Comparison of ENCODE assay signal across 17 cellular contexts in genomic region chr11:47955356-47955755, GRCh38. TPM values are rescaled to one million over a fixed set of nuclear protein-coding genes. Genes with fewer than 3 reads are reported as not detected.
DNase-seq lines count a peak whose midpoint lies in the region; ATAC-seq and TF ChIP-seq lines count a peak whose summit lies in the region.
"Had no signal": no experiment of that assay in that cellular context is flagged by ENCODE, and none has a peak within 500 bp of the region (broad histone marks: within the 10 kb centered on the region; RNA-seq: fewer than 3 reads in every experiment).

No MANE protein-coding gene starts in this region.

- CTCF ChIA-PET in activated CD8-positive, alpha-beta T cell treated with anti-CD3 and anti-CD28 coated beads, Interleukin-2, amount 10 ng/mL, durations not matched to agents 7 days and 5 days (lab: Charles Lee) = interaction anchor here (0.8 to 2.3 kb wide), 6 partner anchors 14 to 154 kb away, joined by 3 to 18 read pairs (median 4); no protein-coding TSS in a partner anchor
- CTCF ChIA-PET in activated CD8-positive, alpha-beta T cell treated with anti-CD3 and anti-CD28 coated beads for 36 hours (lab: Charles Lee) = interaction anchor here (1.1 to 5.2 kb wide), 4 partner anchors 9 to 154 kb away, joined by 3 to 35 read pairs (median 6); no protein-coding TSS in a partner anchor
- CTCF ChIA-PET in WTC11 (lab: Charles Lee) = interaction anchor here (1.0 to 1.2 kb wide), 3 partner anchors 11 to 154 kb away, joined by 3 to 4 read pairs (median 4); no protein-coding TSS in a partner anchor

- peak overlapping the region; percentile 60 for H2AFZ ChIP-seq in Loucy (ENCODE audit: low read length)
- peak overlapping the region; percentile 33 for H2AFZ ChIP-seq in neuronal stem cell (ENCODE audit: low read length)

- H3K18ac ChIP-seq in neuronal stem cell (ENCODE audit: low read length) = no peak overlapping the region

- H3K4me1 ChIP-seq in Loucy (ENCODE audit: insufficient read depth, low read length, poor library complexity, severe bottlenecking) = peaks cover 10% of the 10 kb centered on the region
- peaks cover 0 to 5% of the 10 kb centered on the region in 2 donors for H3K4me1 ChIP-seq in neuronal stem cell (ENCODE audit: control insufficient read depth in 2 of 2, insufficient read depth in 1 of 2, low read depth in 1 of 2, low read length in 2 of 2)
- H3K4me1 ChIP-seq: Caco-2, esophagus muscularis mucosa, lower lobe of right lung, pancreas, sigmoid colon had no signal

- H3K9ac ChIP-seq in Loucy (ENCODE audit: low read depth, low read length, poor library complexity, severe bottlenecking) = no peak overlapping the region
- H3K9ac ChIP-seq in neuronal stem cell (ENCODE audit: low read depth, low read length, poor library complexity) = no peak overlapping the region

- peak; percentile 28 for ATAC-seq in activated CD8-positive, alpha-beta T cell treated with anti-CD3 and anti-CD28 coated beads, Interleukin-2, amount 10 ng/mL, durations not matched to agents 7 days and 5 days
- no peak for ATAC-seq in activated CD8-positive, alpha-beta T cell treated with anti-CD3 and anti-CD28 coated beads for 36 hours
- ATAC-seq in WTC11 = peak; percentile 30; the same call in 1 of the 2 replicates
- ATAC-seq in GM18511 (IDR thresholded peaks at IDR 0.05; ENCODE audit: unreplicated experiment) = no peak
- ATAC-seq in GM18870 (IDR thresholded peaks at IDR 0.05; ENCODE audit: unreplicated experiment) = no peak
- ATAC-seq: activated T-cell treated with anti-CD3 and anti-CD28 coated beads, Interleukin-2, amount 50 U/mL, for 72 hours; lower lobe of right lung; pancreas had no signal

- no peak overlapping the region for H3K23ac ChIP-seq in neuronal stem cell (ENCODE audit: low read depth, low read length, poor library complexity)

- no peak overlapping the region for H3K4me3 Mint-ChIP-seq in activated CD8-positive, alpha-beta T cell treated with anti-CD3 and anti-CD28 coated beads, Interleukin-2, amount 10 ng/mL, durations not matched to agents 7 days and 5 days
- no peak overlapping the region for H3K4me3 Mint-ChIP-seq in activated CD8-positive, alpha-beta T cell treated with anti-CD3 and anti-CD28 coated beads for 36 hours
- no peak overlapping the region for H3K4me3 Mint-ChIP-seq in WTC11
- H3K4me3 Mint-ChIP-seq: activated T-cell treated with anti-CD3 and anti-CD28 coated beads, Interleukin-2, amount 50 U/mL, for 72 hours had no signal

- peak overlapping the region; percentile 39 for H3K27ac Mint-ChIP-seq in activated CD8-positive, alpha-beta T cell treated with anti-CD3 and anti-CD28 coated beads, Interleukin-2, amount 10 ng/mL, durations not matched to agents 7 days and 5 days
- no peak overlapping the region for H3K27ac Mint-ChIP-seq in activated CD8-positive, alpha-beta T cell treated with anti-CD3 and anti-CD28 coated beads for 36 hours
- H3K27ac Mint-ChIP-seq in WTC11 = no peak overlapping the region
- H3K27ac Mint-ChIP-seq: activated T-cell treated with anti-CD3 and anti-CD28 coated beads, Interleukin-2, amount 50 U/mL, for 72 hours had no signal

- H3K9me2 ChIP-seq in Loucy (replicated peaks; ENCODE audit: low read depth, low read length) = no peaks in the 10 kb centered on the region

- no peaks in the 10 kb centered on the region for H3K9me3 Mint-ChIP-seq in activated CD8-positive, alpha-beta T cell treated with anti-CD3 and anti-CD28 coated beads, Interleukin-2, amount 10 ng/mL, durations not matched to agents 7 days and 5 days (ENCODE audit: insufficient read depth)
- H3K9me3 Mint-ChIP-seq in activated CD8-positive, alpha-beta T cell treated with anti-CD3 and anti-CD28 coated beads for 36 hours = no peaks in the 10 kb centered on the region
- H3K9me3 Mint-ChIP-seq in WTC11 = no peaks in the 10 kb centered on the region
- H3K9me3 Mint-ChIP-seq: activated T-cell treated with anti-CD3 and anti-CD28 coated beads, Interleukin-2, amount 50 U/mL, for 72 hours had no signal

- no peaks in the 10 kb centered on the region for H3K9me3 ChIP-seq in Loucy (ENCODE audit: insufficient read depth, low read depth, low read length)
- H3K9me3 ChIP-seq in neuronal stem cell (replicated peaks in 1 of 2; ENCODE audit: control insufficient read depth in 2 of 2, insufficient read depth in 1 of 2, low read depth in 1 of 2, low read length in 2 of 2) = no peaks in the 10 kb centered on the region
- H3K9me3 ChIP-seq: Caco-2, esophagus muscularis mucosa, lower lobe of right lung, pancreas, sigmoid colon had no signal

- H3K36me3 Mint-ChIP-seq in activated CD8-positive, alpha-beta T cell treated with anti-CD3 and anti-CD28 coated beads, Interleukin-2, amount 10 ng/mL, durations not matched to agents 7 days and 5 days (ENCODE audit: low read depth) = peaks cover 1% of the 10 kb centered on the region
- no peaks in the 10 kb centered on the region for H3K36me3 Mint-ChIP-seq in activated CD8-positive, alpha-beta T cell treated with anti-CD3 and anti-CD28 coated beads for 36 hours (ENCODE audit: low read depth)
- no peaks in the 10 kb centered on the region for H3K36me3 Mint-ChIP-seq in WTC11

- H2BK15ac ChIP-seq in neuronal stem cell (ENCODE audit: low read length) = no peak overlapping the region

- peaks cover 3% of the 10 kb centered on the region; the same call in 1 of the 2 replicates for H3F3A ChIP-seq in Loucy (ENCODE audit: low read depth)

- H3K4me3 ChIP-seq in Loucy (ENCODE audit: low read length, poor library complexity, severe bottlenecking) (peak overlapping the region; percentile 6), neuronal stem cell (ENCODE audit: low read length in 2 of 2) (no peak overlapping the region)
- H3K4me3 ChIP-seq: esophagus muscularis mucosa, lower lobe of right lung, pancreas, sigmoid colon had no signal

- no peak overlapping the region for H3K4me2 ChIP-seq in Loucy (ENCODE audit: low read depth, low read length, poor library complexity, severe bottlenecking)
- H3K4me2 ChIP-seq in neuronal stem cell (ENCODE audit: insufficient read depth, low read length, poor library complexity, severe bottlenecking) = no peak overlapping the region

- POLR2A ChIA-PET in activated CD8-positive, alpha-beta T cell treated with anti-CD3 and anti-CD28 coated beads, Interleukin-2, amount 10 ng/mL, durations not matched to agents 7 days and 5 days (lab: Charles Lee) = interaction anchor here (1.1 to 1.2 kb wide), 2 partner anchors 57 to 101 kb away, joined by 3 to 4 read pairs; no protein-coding TSS in a partner anchor
- POLR2A ChIA-PET in activated CD8-positive, alpha-beta T cell treated with anti-CD3 and anti-CD28 coated beads for 36 hours (lab: Charles Lee) = interaction anchor here (1.4 kb wide), 1 partner anchor 129 kb away, joined by 6 read pairs; no protein-coding TSS in a partner anchor
- POLR2A ChIA-PET in WTC11 (lab: Charles Lee) = no interaction called here

- TF ChIP-seq CTCF in activated CD8-positive, alpha-beta T cell treated with anti-CD3 and anti-CD28 coated beads for 36 hours (IDR thresholded peaks at IDR 0.05) = no peak
- TF ChIP-seq CTCF in Loucy (conservative IDR thresholded peaks at IDR 0.05; ENCODE audit: low read length) (no peak), WTC11 (IDR thresholded peaks at IDR 0.05) (no peak)

- intact Hi-C loops in activated CD8-positive, alpha-beta T cell treated with anti-CD3 and anti-CD28 coated beads for 36 hours (cut with micrococcal nuclease) = no loop called here

- H3K27ac ChIP-seq in neuronal stem cell (replicated peaks; ENCODE audit: low read length) = no peak overlapping the region
- H3K27ac ChIP-seq: esophagus muscularis mucosa, lower lobe of right lung, pancreas, sigmoid colon had no signal

- no peak overlapping the region for H2BK5ac ChIP-seq in neuronal stem cell (ENCODE audit: low read length)

- H4K20me1 ChIP-seq in Loucy (ENCODE audit: insufficient read depth, low read length, poor library complexity, severe bottlenecking) = no peaks in the 10 kb centered on the region

- no peak overlapping the region for H4K8ac ChIP-seq in neuronal stem cell (ENCODE audit: low read depth, low read length)

- H3K27me3 Mint-ChIP-seq in activated CD8-positive, alpha-beta T cell treated with anti-CD3 and anti-CD28 coated beads, Interleukin-2, amount 10 ng/mL, durations not matched to agents 7 days and 5 days (ENCODE audit: low read depth) = no peaks in the 10 kb centered on the region
- no peaks in the 10 kb centered on the region for H3K27me3 Mint-ChIP-seq in activated CD8-positive, alpha-beta T cell treated with anti-CD3 and anti-CD28 coated beads for 36 hours
- H3K27me3 Mint-ChIP-seq in WTC11 (ENCODE audit: low read depth) = no peaks in the 10 kb centered on the region

- no peak overlapping the region for H3K4ac ChIP-seq in neuronal stem cell (ENCODE audit: low read length)

- H4K91ac ChIP-seq in neuronal stem cell (ENCODE audit: low read depth, low read length, poor library complexity) = no peak overlapping the region

- no peaks in the 10 kb centered on the region for H3K79me1 ChIP-seq in neuronal stem cell (ENCODE audit: low read depth, low read length)

- peaks cover 23% of the 10 kb centered on the region for H3K4me1 Mint-ChIP-seq in activated CD8-positive, alpha-beta T cell treated with anti-CD3 and anti-CD28 coated beads, Interleukin-2, amount 10 ng/mL, durations not matched to agents 7 days and 5 days (ENCODE audit: low read depth)
- H3K4me1 Mint-ChIP-seq in activated CD8-positive, alpha-beta T cell treated with anti-CD3 and anti-CD28 coated beads for 36 hours (ENCODE audit: low read depth) = peaks cover 17% of the 10 kb centered on the region
- H3K4me1 Mint-ChIP-seq in WTC11 = peaks cover 4% of the 10 kb centered on the region; the same call in 1 of the 2 replicates

- H3K27me3 ChIP-seq in Loucy (ENCODE audit: insufficient read depth, low read length, poor library complexity, severe bottlenecking) (no peaks in the 10 kb centered on the region), neuronal stem cell (ENCODE audit: control insufficient read depth in 3 of 3, insufficient read depth in 3 of 3, low read depth in 1 of 3, low read length in 3 of 3) (no peaks in the 10 kb centered on the region)
- H3K27me3 ChIP-seq: esophagus muscularis mucosa, pancreas, sigmoid colon had no signal

- no peak overlapping the region for H2BK120ac ChIP-seq in neuronal stem cell (ENCODE audit: low read depth, low read length)

- H2BK12ac ChIP-seq in neuronal stem cell (ENCODE audit: low read length) = no peak overlapping the region

- no peaks in the 10 kb centered on the region for H3K79me2 ChIP-seq in Loucy (ENCODE audit: insufficient read depth, low read length)

- H3K36me3 ChIP-seq in Loucy (ENCODE audit: insufficient read depth, low read length) (no peaks in the 10 kb centered on the region), neuronal stem cell (replicated peaks in 1 of 2; ENCODE audit: control insufficient read depth in 2 of 2, insufficient read depth in 2 of 2, low read length in 2 of 2) (no peaks in the 10 kb centered on the region)
- H3K36me3 ChIP-seq: esophagus muscularis mucosa, lower lobe of right lung, pancreas, sigmoid colon had no signal

- DNase-seq in activated CD8-positive, alpha-beta T cell treated with anti-CD3 and anti-CD28 coated beads, Interleukin-2, amount 10 ng/mL, durations not matched to agents 7 days and 5 days = no peak
- no peak for DNase-seq in activated CD8-positive, alpha-beta T cell treated with anti-CD3 and anti-CD28 coated beads for 36 hours
- no peak for DNase-seq in WTC11 (ENCODE audit: low spot score)
- no peak for DNase-seq in neuronal stem cell (ENCODE audit: low spot score)
- no peak for DNase-seq in midbrain (lab: John Stamatoyannopoulos, UW)
- DNase-seq: activated CD4-positive, alpha-beta T cell treated with anti-CD3 and anti-CD28 coated beads, Interleukin-2, amount 50 U/mL, for 48 hours; activated T-cell treated with anti-CD3 and anti-CD28 coated beads, Interleukin-2, amount 50 U/mL, for 72 hours; Caco-2; lower lobe of right lung; NCI-H345; pancreas; sigmoid colon; substantia nigra had no signal

- no peak overlapping the region for H2AK5ac ChIP-seq in neuronal stem cell (ENCODE audit: low read depth, low read length)

- no peak overlapping the region for H3K14ac ChIP-seq in neuronal stem cell (ENCODE audit: low read length)

RNA-seq across cellular contexts. Expression of gene PTPRJ, which starts 25.0 kb away (rescaled TPM):
- total RNA-seq in activated CD8-positive, alpha-beta T cell treated with anti-CD3 and anti-CD28 coated beads, Interleukin-2, amount 10 ng/mL, durations not matched to agents 7 days and 5 days = 10 to 100 TPM; 56.5 to 62.9 TPM
- 10 to 100 TPM; 21.5 to 23.4 TPM for total RNA-seq in activated CD8-positive, alpha-beta T cell treated with anti-CD3 and anti-CD28 coated beads for 36 hours
- total RNA-seq in WTC11 (2021) = 17.1 to 19.5 TPM (median 17.9 TPM) in 3 replicates
- 12.6 TPM for polyA plus RNA-seq in neuronal stem cell (2013, experiment 1 of 2)
- 12.9 TPM for polyA plus RNA-seq in neuronal stem cell (2013, experiment 2 of 2)

Comparison
In these comparisons a context has a peak if more than half of its experiments do, and no peak if none do; other contexts are left out.
1. ATAC-seq: peak in activated CD8-positive, alpha-beta T cell treated with anti-CD3 and anti-CD28 coated beads, Interleukin-2, amount 10 ng/mL, durations not matched to agents 7 days and 5 days (single experiment) and WTC11 (single experiment); none in activated CD8-positive, alpha-beta T cell treated with anti-CD3 and anti-CD28 coated beads for 36 hours (single experiment), GM18511 (single experiment) and GM18870 (single experiment).